8 cellular contexts compared by ENCODE assay signal in the genomic region with DNA sequence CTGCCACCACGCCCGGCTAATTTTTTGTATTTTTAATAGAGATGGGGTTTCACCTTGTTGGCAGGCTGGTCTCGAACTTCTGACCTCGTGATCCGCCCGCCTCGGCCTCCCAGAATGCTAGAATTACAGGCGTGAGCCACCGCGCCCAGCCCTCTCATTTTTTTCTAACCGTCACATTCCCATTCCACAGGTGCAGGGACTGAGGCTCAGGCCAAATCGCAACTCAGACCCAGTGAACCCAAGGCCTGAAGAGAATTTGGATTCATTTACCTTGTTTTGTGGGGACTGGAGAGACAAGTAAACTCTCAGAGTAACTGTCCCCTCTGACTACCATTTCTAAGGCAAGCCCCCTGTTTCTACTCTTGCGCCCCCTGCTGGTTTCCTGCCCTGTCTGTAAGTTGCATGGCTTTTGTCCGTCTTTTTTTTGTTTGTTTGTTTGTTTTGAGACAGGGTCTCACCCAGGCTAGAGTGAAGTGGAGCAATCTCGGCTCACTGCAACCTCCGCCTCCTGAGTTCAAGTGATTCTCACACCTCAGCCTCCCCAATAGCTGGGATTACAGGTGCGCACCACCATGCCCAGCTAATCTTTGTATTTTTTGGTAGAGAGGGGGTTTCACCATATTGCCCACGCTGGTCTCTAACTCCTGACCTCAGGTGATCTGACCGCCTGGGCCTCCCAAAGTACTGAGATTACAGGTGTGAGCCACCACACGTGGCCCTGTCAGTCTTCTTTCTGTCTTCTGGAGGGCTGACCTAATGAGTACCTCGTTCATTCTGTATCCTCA. TPM values are rescaled to one million over a fixed set of nuclear protein-coding genes. Genes with fewer than 3 reads are reported as not detected.
A peak's percentile ranks its signal among the peaks of the same experiment; 100 is the strongest.
DNase-seq lines count a peak whose midpoint lies in the region; ATAC-seq and TF ChIP-seq lines count a peak whose summit lies in the region.

No MANE protein-coding gene starts in this region.

- no peak overlapping the region for H3K4me3 ChIP-seq in OCI-LY1 (ENCODE audit: low read depth, low read length, poor library complexity, severe bottlenecking)
- H3K4me3 ChIP-seq in esophagus squamous epithelium = no peak overlapping the region
- no peak overlapping the region for H3K4me3 ChIP-seq in parathyroid adenoma (ENCODE audit: low read depth, low read length)

- H3K9ac ChIP-seq in OCI-LY1 (ENCODE audit: low read length) (no peak overlapping the region), parathyroid adenoma (no peak overlapping the region)

- H3K9me3 ChIP-seq in OCI-LY1 (ENCODE audit: low read length) (no peaks in the 10 kb centered on the region), esophagus squamous epithelium (no peaks in the 10 kb centered on the region), parathyroid adenoma (ENCODE audit: control insufficient read depth, low read length) (no peaks in the 10 kb centered on the region)

- H3K27ac ChIP-seq in OCI-LY1 (ENCODE audit: low read depth, low read length, poor library complexity, severe bottlenecking) (no peak overlapping the region), esophagus squamous epithelium (no peak overlapping the region), parathyroid adenoma (no peak overlapping the region)

- DNase-seq in NCI-H2196 (lab: John Stamatoyannopoulos, UW; ENCODE audit: unreplicated experiment) (peak; percentile 18), NCI-H2196 treated with DMSO at 0.1 percent for 48 hours (lab: John Stamatoyannopoulos, UW; ENCODE audit: unreplicated experiment) (no peak), activated T-cell treated with anti-CD3 and anti-CD28 coated beads for 24 hours (ENCODE audit: low read depth) (peak; percentile 62), esophagus squamous epithelium (lab: John Stamatoyannopoulos, UW) (no peak), NCI-H2107 (lab: John Stamatoyannopoulos, UW) (no peak)

- ATAC-seq in GM19328 (IDR thresholded peaks at IDR 0.05; ENCODE audit: unreplicated experiment) = no peak

- H3F3A ChIP-seq in OCI-LY1 (ENCODE audit: insufficient read depth, low read length) = no peaks in the 10 kb centered on the region

- H3K4me2 ChIP-seq in OCI-LY1 (ENCODE audit: low read length) = no peak overlapping the region
- H3K4me2 ChIP-seq in parathyroid adenoma (ENCODE audit: low read length) = no peak overlapping the region

- 81 to 82% methylated on average over 12 to 21 of the region's 21 CpGs for WGBS in esophagus squamous epithelium, 2 donors

- no peaks in the 10 kb centered on the region for H3K9me2 ChIP-seq in OCI-LY1 (ENCODE audit: low read depth, low read length)

- H4K20me1 ChIP-seq in OCI-LY1 (ENCODE audit: insufficient read depth, low read length) = no peaks in the 10 kb centered on the region

- H3K27me3 ChIP-seq in OCI-LY1 (ENCODE audit: insufficient read depth, low read length) (no peaks in the 10 kb centered on the region), esophagus squamous epithelium (no peaks in the 10 kb centered on the region), parathyroid adenoma (ENCODE audit: control insufficient read depth, insufficient read depth, low read length) (no peaks in the 10 kb centered on the region)

- intact Hi-C loops in esophagus squamous epithelium (cut with DNase I) = no loop called here

- H2AFZ ChIP-seq in OCI-LY1 (ENCODE audit: low read length) (no peak overlapping the region), parathyroid adenoma (no peak overlapping the region)

- peaks cover 21% of the 10 kb centered on the region for H3K79me2 ChIP-seq in OCI-LY1 (ENCODE audit: insufficient read depth, low read length)
- H3K79me2 ChIP-seq in parathyroid adenoma = peaks cover 14% of the 10 kb centered on the region

- no peak for TF ChIP-seq POLR2A in esophagus squamous epithelium (IDR thresholded peaks at IDR 0.05)

- TF ChIP-seq CTCF in OCI-LY1 (IDR thresholded peaks at IDR 0.05; ENCODE audit: low read length) (peak; percentile 91), esophagus squamous epithelium (IDR thresholded peaks at IDR 0.05) (peak; percentile 49 to 81 (median 68)), parathyroid adenoma (IDR thresholded peaks at IDR 0.05) (peak; percentile 78)

- H3K4me1 ChIP-seq in OCI-LY1 (ENCODE audit: insufficient read depth, low read length, severe bottlenecking) = peaks cover 35% of the 10 kb centered on the region
- peaks cover 22 to 52% (median 24%) of the 10 kb centered on the region in 3 donors for H3K4me1 ChIP-seq in esophagus squamous epithelium
- no peaks in the 10 kb centered on the region for H3K4me1 ChIP-seq in parathyroid adenoma

- no peaks in the 10 kb centered on the region; the same call in 1 of the 2 replicates for H3K36me3 ChIP-seq in OCI-LY1 (ENCODE audit: insufficient read depth, low read length)
- H3K36me3 ChIP-seq in esophagus squamous epithelium = peaks cover 0 to 15% (median 0%) of the 10 kb centered on the region in 3 donors
- no peaks in the 10 kb centered on the region for H3K36me3 ChIP-seq in parathyroid adenoma (ENCODE audit: control insufficient read depth, insufficient read depth, low read length)

RNA-seq across cellular contexts. Expression of a gene that starts 2.3 kb away (rescaled TPM):
- total RNA-seq in esophagus squamous epithelium = 10 to 100 TPM; 60.1 to 86.4 (median 69.7) TPM

RNA-seq across cellular contexts. Expression of a gene that starts 2.7 kb away (rescaled TPM):
- total RNA-seq in esophagus squamous epithelium = 10 to 100 TPM in 1 of 4 donors, 1 to 10 TPM in 3; 5.6 to 12.6 (median 9.3) TPM

RNA-seq across cellular contexts. Expression of a gene that starts 31.6 kb away (rescaled TPM):
- total RNA-seq in esophagus squamous epithelium = 10 to 100 TPM; 28.8 to 54.2 (median 31.8) TPM

RNA-seq across cellular contexts. Expression of a gene that starts 39.9 kb away (rescaled TPM):
- total RNA-seq in esophagus squamous epithelium = 100 to 1,000 TPM in 3 of 4 donors, 10 to 100 TPM in 1; 97.3 to 156 (median 114) TPM

Comparison
In these comparisons a context has a peak if more than half of its experiments do, and no peak if none do; other contexts are left out.
1. DNase-seq: peak in NCI-H2196 (single experiment) and activated T-cell treated with anti-CD3 and anti-CD28 coated beads for 24 hours (single experiment); none in NCI-H2196 treated with DMSO at 0.1 percent for 48 hours (single experiment), esophagus squamous epithelium (single experiment) and NCI-H2107 (single experiment).
2. Peak in every context shown above with its lines, with median percentiles within 50 percentile points of each other: CTCF ChIP-seq.